Comparison of ENCODE assay signal across 15 cellular contexts in the genomic region with DNA sequence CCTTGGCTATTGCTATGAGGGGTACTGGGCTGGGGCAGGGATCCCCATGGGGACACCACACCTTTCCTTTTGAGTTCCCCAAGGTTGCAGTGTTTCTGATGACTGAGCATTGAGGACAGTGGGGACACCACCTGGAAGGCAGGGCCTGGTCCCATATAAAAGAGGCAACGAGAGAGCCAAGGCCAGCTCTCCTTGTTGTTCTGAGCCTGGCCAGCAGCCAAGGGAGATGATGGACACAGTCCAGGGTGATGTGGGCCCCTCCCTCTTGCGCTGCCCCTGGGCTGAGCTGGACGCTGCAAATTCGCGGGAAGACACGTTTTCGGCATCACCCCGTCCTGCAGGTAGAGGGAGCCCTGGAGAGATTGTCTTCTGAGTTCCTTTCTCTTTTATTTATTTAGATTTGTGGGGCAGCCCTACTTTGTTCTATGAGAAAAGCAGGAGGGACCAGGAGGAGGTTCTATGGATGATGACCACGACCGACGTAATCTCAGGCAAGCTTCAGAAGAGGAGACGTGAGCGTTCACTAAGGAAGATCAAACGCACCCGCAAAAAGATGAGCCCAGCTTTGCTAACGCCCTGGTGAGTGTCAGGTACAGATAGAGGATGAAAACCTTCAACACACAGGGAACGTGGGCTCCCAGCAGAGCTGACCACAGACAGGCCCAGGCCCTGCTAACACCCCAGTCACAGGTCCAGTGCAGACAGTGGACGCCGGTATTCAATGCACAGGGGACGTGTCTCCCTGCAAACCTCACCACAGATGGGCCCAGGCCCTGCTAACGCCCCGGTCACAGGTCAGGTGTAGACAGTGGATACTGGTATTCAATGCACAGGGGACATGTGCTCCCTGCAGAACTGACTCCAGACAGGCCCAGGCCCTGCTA.
DNase-seq lines count a peak whose midpoint lies in the region; ATAC-seq and TF ChIP-seq lines count a peak whose summit lies in the region.
"Had no signal": no experiment of that assay in that cellular context is flagged by ENCODE, and none has a peak within 500 bp of the region (broad histone marks: within the 10 kb centered on the region; RNA-seq: fewer than 3 reads in every experiment).

No MANE protein-coding gene starts in this region.

- no peak overlapping the region for H3K4me3 ChIP-seq in HFF-Myc (replicated peaks; ENCODE audit: low read depth, low read length)
- H3K4me3 ChIP-seq: BLaER1 had no signal

- in situ Hi-C loops in SK-MEL-5 (cut with HindIII; ENCODE audit: low pct_unique_long_range_greater_than_20kb, low sequenced_read_pairs) = no loop called here

- no peak for ATAC-seq in GM18909 (IDR thresholded peaks at IDR 0.05; ENCODE audit: poor library complexity, unreplicated experiment)
- no peak for ATAC-seq in GM21576 (IDR thresholded peaks at IDR 0.05; ENCODE audit: unreplicated experiment)
- no peak for ATAC-seq in HG03108 (IDR thresholded peaks at IDR 0.05; ENCODE audit: unreplicated experiment)

- TF ChIP-seq CTCF in HFF-Myc (IDR thresholded peaks at IDR 0.05; ENCODE audit: low read depth, low read length, missing control alignments) = peak; percentile 51

- DNase-seq in CD1c-positive myeloid dendritic cell (ENCODE audit: extremely low spot score) = peak; percentile 7
- DNase-seq in HFF-Myc (ENCODE audit: extremely low read depth, low read depth) = no peak
- DNase-seq in SK-MEL-5 (ENCODE audit: low read depth, low spot score) = peak; percentile 32
- peak; percentile 75 for DNase-seq in islet precursor cell
- no peak for DNase-seq in HCEC 1CT
- DNase-seq: activated CD4-positive, alpha-beta T cell treated with anti-CD3 and anti-CD28 coated beads, Interleukin-2, amount 50 U/mL, for 4 hours; activated naive CD4-positive, alpha-beta T cell; Kasumi-1; kidney glomerular epithelial cell; naive B cell; small intestine had no signal

Comparison
In these comparisons a context has a peak if more than half of its experiments do, and no peak if none do; other contexts are left out.
1. DNase-seq: peak in CD1c-positive myeloid dendritic cell (single experiment), SK-MEL-5 (single experiment) and islet precursor cell (single experiment); none in HFF-Myc (single experiment) and HCEC 1CT (single experiment).